ENCODE assay signal across 8 cellular contexts in the genomic region with DNA sequence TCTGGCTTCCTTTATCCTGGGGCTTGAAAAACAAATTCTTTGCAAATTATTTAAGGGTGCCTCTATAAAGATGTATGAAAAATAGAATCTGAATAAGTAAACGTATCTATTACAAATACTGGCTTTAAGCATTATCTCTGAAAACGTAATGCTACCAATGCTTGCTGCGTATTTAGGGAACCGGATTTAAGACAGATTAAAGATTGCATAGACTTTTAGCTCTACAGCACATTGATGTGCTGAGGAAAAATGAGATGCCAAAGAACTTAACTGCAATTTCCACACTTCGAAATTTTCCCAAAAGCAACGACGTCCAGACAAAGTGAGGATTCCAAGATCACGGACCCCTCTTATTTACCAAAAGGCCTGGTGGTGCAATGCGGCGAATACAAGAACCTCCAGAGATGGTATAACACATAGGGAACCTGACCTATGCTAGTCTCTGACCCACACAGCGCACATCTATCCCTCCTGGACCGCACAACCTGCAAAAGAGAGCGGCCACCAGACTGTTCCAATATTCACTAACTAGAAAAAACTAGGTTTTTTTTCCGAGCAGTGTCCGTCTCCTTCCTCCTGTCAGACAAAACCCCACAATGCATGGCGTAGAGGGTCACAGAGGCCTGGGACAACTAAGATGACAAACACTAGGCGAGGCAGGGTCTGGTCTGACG. TPM values are rescaled to one million over a fixed set of nuclear protein-coding genes. Genes with fewer than 3 reads are reported as not detected.
DNase-seq lines count a peak whose midpoint lies in the region; ATAC-seq and TF ChIP-seq lines count a peak whose summit lies in the region.

No MANE protein-coding gene starts in this region.

- H3K9me3 Mint-ChIP-seq in stimulated activated effector memory CD8-positive, alpha-beta T cell treated with anti-CD3 and anti-CD28 coated beads, Interleukin-12 subunit alpha, Interleukin-12 subunit beta, amount 100 ng/mL, for 72 hours = no peaks in the 10 kb centered on the region

- peaks cover 38% of the 10 kb centered on the region for H3K36me3 Mint-ChIP-seq in stimulated activated effector memory CD8-positive, alpha-beta T cell treated with anti-CD3 and anti-CD28 coated beads, Interleukin-12 subunit alpha, Interleukin-12 subunit beta, amount 100 ng/mL, for 72 hours

- H3K79me2 ChIP-seq in ACC112 (ENCODE audit: control insufficient read depth, insufficient read depth, low read length, unreplicated experiment) = peaks cover 44% of the 10 kb centered on the region

- CTCF ChIA-PET in GM10248 (lab: Yijun Ruan, JAX) = interaction anchor here (0.9 to 3.6 kb wide), 5 partner anchors 11 to 376 kb away, joined by 3 to 13 read pairs (median 3); no protein-coding TSS in a partner anchor

- no peak overlapping the region for H3K4me3 Mint-ChIP-seq in stimulated activated effector memory CD8-positive, alpha-beta T cell treated with anti-CD3 and anti-CD28 coated beads, Interleukin-12 subunit alpha, Interleukin-12 subunit beta, amount 100 ng/mL, for 72 hours

- H3K36me3 ChIP-seq in ACC112 (ENCODE audit: insufficient read depth, low read length) (peaks cover 17% of the 10 kb centered on the region), WERI-Rb-1 (peaks cover 30% of the 10 kb centered on the region), left ventricle myocardium inferior (peaks cover 24% of the 10 kb centered on the region)

- peak overlapping the region; percentile 96 for H2AFZ ChIP-seq in ACC112 (ENCODE audit: low read length, unreplicated experiment)

- H3K27ac ChIP-seq in ACC112 (ENCODE audit: low read depth, low read length) = peak overlapping the region; percentile 97
- peak overlapping the region; percentile 98 for H3K27ac ChIP-seq in WERI-Rb-1
- H3K27ac ChIP-seq in left ventricle myocardium inferior (replicated peaks) = peak overlapping the region; percentile 96

- ATAC-seq in GM18870 (IDR thresholded peaks at IDR 0.05; ENCODE audit: unreplicated experiment) (peak; percentile 1), HG03135 (IDR thresholded peaks at IDR 0.05; ENCODE audit: unreplicated experiment) (peak; percentile 14)
- peak; percentile 5 for ATAC-seq in stimulated activated effector memory CD8-positive, alpha-beta T cell treated with anti-CD3 and anti-CD28 coated beads, Interleukin-12 subunit alpha, Interleukin-12 subunit beta, amount 100 ng/mL, for 72 hours

- POLR2A ChIA-PET in GM10248 (lab: Yijun Ruan, JAX) = interaction anchor here (0.8 to 2.1 kb wide), 3 partner anchors 9 to 35 kb away, joined by 4 to 8 read pairs (median 7); partner anchors contain the start of gene PHF14

- peaks cover 23% of the 10 kb centered on the region for H3K4me1 Mint-ChIP-seq in stimulated activated effector memory CD8-positive, alpha-beta T cell treated with anti-CD3 and anti-CD28 coated beads, Interleukin-12 subunit alpha, Interleukin-12 subunit beta, amount 100 ng/mL, for 72 hours

- DNase-seq in WERI-Rb-1 (no peak), left ventricle myocardium inferior (no peak), GM10248 (ENCODE audit: extremely low spot score) (no peak)
- no peak for DNase-seq in stimulated activated effector memory CD8-positive, alpha-beta T cell treated with anti-CD3 and anti-CD28 coated beads, Interleukin-12 subunit alpha, Interleukin-12 subunit beta, amount 100 ng/mL, for 72 hours (ENCODE audit: low spot score in 2 of 2)
- no peak for DNase-seq in activated effector memory CD4-positive, alpha-beta T cell treated with anti-CD3 and anti-CD28 coated beads, Interleukin-2, amount 50 U/mL, for 16 hours

- intact Hi-C loops in left ventricle myocardium inferior (cut with micrococcal nuclease) = loop anchor here (10.0 kb wide), 1 partner anchor 405 kb away; no protein-coding TSS in a partner anchor

- H3K9me3 ChIP-seq in WERI-Rb-1 (ENCODE audit: severe bottlenecking) (no peaks in the 10 kb centered on the region), left ventricle myocardium inferior (replicated peaks) (no peaks in the 10 kb centered on the region)

- TF ChIP-seq CTCF in WERI-Rb-1 (IDR thresholded peaks at IDR 0.05; ENCODE audit: low read depth, low read length) (no peak), left ventricle myocardium inferior (IDR thresholded peaks at IDR 0.05; ENCODE audit: borderline replicate concordance) (no peak), GM10248 (IDR thresholded peaks at IDR 0.05; ENCODE audit: control extremely low read depth, extremely low read depth, low read depth, missing control alignments) (no peak)

- H3K4me1 ChIP-seq in ACC112 (ENCODE audit: control insufficient read depth, insufficient read depth, low read length, unreplicated experiment) (peaks cover 21% of the 10 kb centered on the region), left ventricle myocardium inferior (peaks cover 72% of the 10 kb centered on the region)

- H3K4me3 ChIP-seq in ACC112 (ENCODE audit: low read depth, low read length) (peak overlapping the region; percentile 98), WERI-Rb-1 (ENCODE audit: low read depth, low read length) (peak overlapping the region; percentile 96), left ventricle myocardium inferior (peak overlapping the region; percentile 84)

- H3K27me3 ChIP-seq in ACC112 (ENCODE audit: insufficient read depth, low read length) (no peaks in the 10 kb centered on the region), WERI-Rb-1 (ENCODE audit: insufficient read depth, low read depth, severe bottlenecking) (no peaks in the 10 kb centered on the region), left ventricle myocardium inferior (ENCODE audit: low read depth) (no peaks in the 10 kb centered on the region)

- no peak overlapping the region for H3K27ac Mint-ChIP-seq in stimulated activated effector memory CD8-positive, alpha-beta T cell treated with anti-CD3 and anti-CD28 coated beads, Interleukin-12 subunit alpha, Interleukin-12 subunit beta, amount 100 ng/mL, for 72 hours

RNA-seq across cellular contexts. Expression of gene PHF14, which starts 34.3 kb away (rescaled TPM):
- 13.0 TPM for total RNA-seq in left ventricle myocardium inferior
